In genomic region chr6:113258771-113259170, GRCh38 we compare ENCODE assay signal across 30 cellular contexts.
"Had no signal": no experiment of that assay in that cellular context is flagged by ENCODE, and none has a peak within 500 bp of the region (broad histone marks: within the 10 kb centered on the region; RNA-seq: fewer than 3 reads in every experiment).

No MANE protein-coding gene starts in this region.

- H2AFZ ChIP-seq: hepatocyte, parathyroid adenoma had no signal

- DNase-seq: dermis blood vessel endothelial cell; effector memory CD8-positive, alpha-beta T cell; erythroblast; esophagus squamous epithelium; foreskin fibroblast; heart left ventricle; left cardiac atrium; left lung; mesendoderm; midbrain; naive thymus-derived CD8-positive, alpha-beta T cell; nephron progenitor cell; stimulated activated CD4-positive, alpha-beta T cell treated with anti-CD3 and anti-CD28 coated beads, Interleukin-12 subunit alpha, Interleukin-12 subunit beta, amount 100 ng/mL, for 4 hours; stimulated activated CD4-positive, alpha-beta T cell treated with anti-CD3 and anti-CD28 coated beads, Interleukin-1b, Interleukin-23, amount 100 ng/mL, for 48 hours; stimulated activated CD4-positive, alpha-beta T cell treated with anti-CD3 and anti-CD28 coated beads, Interleukin-4, amount 100 ng/mL, for 1 hour; stimulated activated CD8-positive, alpha-beta memory T cell treated with anti-CD3 and anti-CD28 coated beads, Interleukin-4, amount 100 ng/mL, for 48 hours; stimulated activated naive CD4-positive, alpha-beta T cell treated with Interleukin-2 at 50 U/mL for 16 hours; transverse colon; upper lobe of right lung; uterus had no signal

- H3K9me3 ChIP-seq: gastroesophageal sphincter, neutrophil, uterus had no signal

- H3K4me1 Mint-ChIP-seq: naive thymus-derived CD8-positive, alpha-beta T cell; nephron progenitor cell had no signal

- H3K4me3 ChIP-seq: coronary artery, esophagus squamous epithelium, gastroesophageal sphincter, heart left ventricle, hepatocyte, left lung, right atrium auricular region, smooth muscle cell, thoracic aorta, transverse colon, upper lobe of right lung, uterus had no signal

- H3K27ac ChIP-seq: coronary artery, esophagus squamous epithelium, gastroesophageal sphincter, heart left ventricle, hepatocyte, left lung, neutrophil, parathyroid adenoma, right atrium auricular region, thoracic aorta, transverse colon, upper lobe of right lung, uterus had no signal

- H3K36me3 ChIP-seq: esophagus squamous epithelium, gastroesophageal sphincter, heart left ventricle, left lung, neutrophil, right atrium auricular region, thoracic aorta, transverse colon, upper lobe of right lung, uterus had no signal

- H3K9ac ChIP-seq: parathyroid adenoma had no signal

- H3K27me3 ChIP-seq: esophagus squamous epithelium, gastroesophageal sphincter, heart left ventricle, hepatocyte, left lung, neutrophil, right atrium auricular region, transverse colon, upper lobe of right lung, uterus had no signal

- ATAC-seq: effector memory CD8-positive, alpha-beta T cell; gastroesophageal sphincter; heart left ventricle; left cardiac atrium; left lung; naive thymus-derived CD8-positive, alpha-beta T cell; sciatic nerve; upper lobe of right lung had no signal

- H3K4me2 ChIP-seq: hepatocyte, smooth muscle cell had no signal

- H3K27ac Mint-ChIP-seq: effector memory CD8-positive, alpha-beta T cell; nephron progenitor cell; progenitor cell of endocrine pancreas had no signal

- H3K27me3 Mint-ChIP-seq: effector memory CD8-positive, alpha-beta T cell; progenitor cell of endocrine pancreas had no signal

- H3K4me3 Mint-ChIP-seq: effector memory CD8-positive, alpha-beta T cell; naive thymus-derived CD8-positive, alpha-beta T cell; nephron progenitor cell had no signal

- H3K4me1 ChIP-seq: esophagus squamous epithelium, gastroesophageal sphincter, heart left ventricle, left lung, parathyroid adenoma, right atrium auricular region, transverse colon, upper lobe of right lung, uterus had no signal
